1 cellular context compared by ENCODE assay signal in the genomic region with DNA sequence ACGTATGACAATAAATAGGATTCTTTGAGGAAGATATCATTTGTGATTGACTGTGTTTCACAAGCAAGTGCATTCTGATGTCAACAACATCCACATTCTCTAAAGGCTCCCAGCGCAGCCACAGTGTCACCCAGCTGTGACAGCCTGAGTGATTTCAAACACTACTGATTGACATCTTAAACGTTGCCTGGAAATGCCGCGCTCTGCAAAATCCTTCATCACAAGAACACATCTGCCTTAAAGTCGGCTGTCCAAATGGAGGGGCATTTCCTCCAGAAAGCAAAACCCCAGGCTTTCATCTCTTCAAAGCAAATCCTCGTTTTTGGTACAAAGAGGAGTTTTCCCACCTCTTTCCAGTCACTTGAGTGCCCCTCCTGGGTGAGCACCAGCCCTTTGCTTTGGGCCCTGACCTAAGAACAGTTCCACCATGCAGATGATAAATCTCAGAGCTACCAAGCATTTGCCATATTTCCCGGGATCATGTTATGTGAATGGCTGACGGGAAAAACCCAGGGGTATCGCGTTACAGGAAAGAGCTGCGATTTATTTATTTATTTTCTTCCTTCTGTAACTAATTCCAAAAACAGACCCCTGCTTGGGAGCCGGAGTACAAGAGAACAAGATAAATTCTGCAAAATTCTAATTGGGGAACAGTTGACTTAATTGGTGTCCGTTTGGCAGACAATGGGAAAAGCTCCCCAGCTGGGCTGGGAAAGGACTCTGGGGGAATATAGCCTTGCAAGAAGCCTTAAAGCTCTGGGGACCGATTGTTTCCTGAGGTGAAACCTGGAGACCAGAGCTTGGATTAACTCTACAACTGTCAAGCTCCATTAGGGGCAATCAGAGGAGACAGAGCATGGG.
TF ChIP-seq lines count a peak whose summit lies in the region.

No MANE protein-coding gene starts in this region.

TF ChIP-seq in WTC11, 78 proteins besides CTCF, POLR2A, EP300 and RAD21 (continued from another document):
- TF ChIP-seq, protein P1, sequence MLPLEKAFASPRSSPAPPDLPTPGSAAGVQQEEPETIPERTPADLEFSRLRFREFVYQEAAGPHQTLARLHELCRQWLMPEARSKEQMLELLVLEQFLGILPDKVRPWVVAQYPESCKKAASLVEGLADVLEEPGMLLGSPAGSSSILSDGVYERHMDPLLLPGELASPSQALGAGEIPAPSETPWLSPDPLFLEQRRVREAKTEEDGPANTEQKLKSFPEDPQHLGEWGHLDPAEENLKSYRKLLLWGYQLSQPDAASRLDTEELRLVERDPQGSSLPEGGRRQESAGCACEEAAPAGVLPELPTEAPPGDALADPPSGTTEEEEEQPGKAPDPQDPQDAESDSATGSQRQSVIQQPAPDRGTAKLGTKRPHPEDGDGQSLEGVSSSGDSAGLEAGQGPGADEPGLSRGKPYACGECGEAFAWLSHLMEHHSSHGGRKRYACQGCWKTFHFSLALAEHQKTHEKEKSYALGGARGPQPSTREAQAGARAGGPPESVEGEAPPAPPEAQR (CRISPR knock-in tag; IDR thresholded peaks at IDR 0.05), result no peak
- TF ChIP-seq EMX1 (CRISPR knock-in tag; IDR thresholded peaks at IDR 0.05) (no peak), JAZF1 (CRISPR knock-in tag; IDR thresholded peaks at IDR 0.05) (no peak), KAT7 (CRISPR knock-in tag; IDR thresholded peaks at IDR 0.05; ENCODE audit: borderline replicate concordance) (no peak), FOXJ3 (CRISPR knock-in tag; IDR thresholded peaks at IDR 0.05; ENCODE audit: borderline replicate concordance) (no peak), ZNF121 (CRISPR knock-in tag; IDR thresholded peaks at IDR 0.05) (no peak), ZNF317 (CRISPR knock-in tag; IDR thresholded peaks at IDR 0.05; ENCODE audit: borderline replicate concordance, low read depth) (no peak), FOXP1 (CRISPR knock-in tag; IDR thresholded peaks at IDR 0.05; ENCODE audit: borderline replicate concordance) (no peak)
- TF ChIP-seq, protein P2, sequence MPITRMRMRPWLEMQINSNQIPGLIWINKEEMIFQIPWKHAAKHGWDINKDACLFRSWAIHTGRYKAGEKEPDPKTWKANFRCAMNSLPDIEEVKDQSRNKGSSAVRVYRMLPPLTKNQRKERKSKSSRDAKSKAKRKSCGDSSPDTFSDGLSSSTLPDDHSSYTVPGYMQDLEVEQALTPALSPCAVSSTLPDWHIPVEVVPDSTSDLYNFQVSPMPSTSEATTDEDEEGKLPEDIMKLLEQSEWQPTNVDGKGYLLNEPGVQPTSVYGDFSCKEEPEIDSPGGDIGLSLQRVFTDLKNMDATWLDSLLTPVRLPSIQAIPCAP (CRISPR knock-in tag; IDR thresholded peaks at IDR 0.05), result no peak
- TF ChIP-seq, protein P3, sequence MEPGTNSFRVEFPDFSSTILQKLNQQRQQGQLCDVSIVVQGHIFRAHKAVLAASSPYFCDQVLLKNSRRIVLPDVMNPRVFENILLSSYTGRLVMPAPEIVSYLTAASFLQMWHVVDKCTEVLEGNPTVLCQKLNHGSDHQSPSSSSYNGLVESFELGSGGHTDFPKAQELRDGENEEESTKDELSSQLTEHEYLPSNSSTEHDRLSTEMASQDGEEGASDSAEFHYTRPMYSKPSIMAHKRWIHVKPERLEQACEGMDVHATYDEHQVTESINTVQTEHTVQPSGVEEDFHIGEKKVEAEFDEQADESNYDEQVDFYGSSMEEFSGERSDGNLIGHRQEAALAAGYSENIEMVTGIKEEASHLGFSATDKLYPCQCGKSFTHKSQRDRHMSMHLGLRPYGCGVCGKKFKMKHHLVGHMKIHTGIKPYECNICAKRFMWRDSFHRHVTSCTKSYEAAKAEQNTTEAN (CRISPR knock-in tag; IDR thresholded peaks at IDR 0.05), result no peak
- TF ChIP-seq, protein P4, sequence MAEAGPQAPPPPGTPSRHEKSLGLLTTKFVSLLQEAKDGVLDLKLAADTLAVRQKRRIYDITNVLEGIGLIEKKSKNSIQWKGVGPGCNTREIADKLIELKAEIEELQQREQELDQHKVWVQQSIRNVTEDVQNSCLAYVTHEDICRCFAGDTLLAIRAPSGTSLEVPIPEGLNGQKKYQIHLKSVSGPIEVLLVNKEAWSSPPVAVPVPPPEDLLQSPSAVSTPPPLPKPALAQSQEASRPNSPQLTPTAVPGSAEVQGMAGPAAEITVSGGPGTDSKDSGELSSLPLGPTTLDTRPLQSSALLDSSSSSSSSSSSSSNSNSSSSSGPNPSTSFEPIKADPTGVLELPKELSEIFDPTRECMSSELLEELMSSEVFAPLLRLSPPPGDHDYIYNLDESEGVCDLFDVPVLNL (CRISPR knock-in tag; IDR thresholded peaks at IDR 0.05; ENCODE audit: borderline replicate concordance, low read depth), result no peak
